In genomic region chrX:65971151-65971550, GRCh38 we compare ENCODE assay signal across 1 cellular context.
TF ChIP-seq lines count a peak whose summit lies in the region.

No MANE protein-coding gene starts in this region.

TF ChIP-seq in GM23338, 12 proteins besides CTCF, POLR2A, EP300 and RAD21 (continued from another document):
- no peak for TF ChIP-seq ZNF462 (CRISPR knock-in tag; IDR thresholded peaks at IDR 0.05)
- TF ChIP-seq EZH2 (IDR thresholded peaks at IDR 0.05; ENCODE audit: low read depth, unreplicated experiment) = no peak
